In genomic region chr12:47987411-47988072, GRCh38 we compare ENCODE assay signal across 23 cellular contexts. TPM values are rescaled to one million over a fixed set of nuclear protein-coding genes. Genes with fewer than 3 reads are reported as not detected.
DNase-seq lines count a peak whose midpoint lies in the region; ATAC-seq, FAIRE-seq and TF ChIP-seq lines count a peak whose summit lies in the region.
"Had no signal": no experiment of that assay in that cellular context is flagged by ENCODE, and none has a peak within 500 bp of the region (broad histone marks: within the 10 kb centered on the region; RNA-seq: fewer than 3 reads in every experiment).

No MANE protein-coding gene starts in this region.

- H3K4me3 ChIP-seq in right atrium auricular region (no peak overlapping the region), astrocyte (ENCODE audit: insufficient read depth, low read depth, low read length) (no peak overlapping the region), mesodermal cell (ENCODE audit: extremely low read depth, insufficient read depth, low read length, poor library complexity, severe bottlenecking) (no peak overlapping the region)
- H3K4me3 ChIP-seq: Peyer's patch had no signal

- H3K4me2 ChIP-seq in astrocyte (ENCODE audit: low read length): peak overlapping the region; percentile 66

- no peaks in the 10 kb centered on the region for H4K20me1 ChIP-seq in astrocyte (ENCODE audit: insufficient read depth, low read length)

- TF ChIP-seq CTCF in right atrium auricular region (IDR thresholded peaks at IDR 0.05): no peak
- TF ChIP-seq CTCF in astrocyte (IDR thresholded peaks at IDR 0.05; ENCODE audit: insufficient read depth, low read depth, low read length): no peak
- TF ChIP-seq CTCF in WTC11 (IDR thresholded peaks at IDR 0.05): no peak

- H3K4me3 Mint-ChIP-seq in astrocyte (ENCODE audit: unreplicated experiment) (no peak overlapping the region), WTC11 (no peak overlapping the region)
- no peak overlapping the region for H3K4me3 Mint-ChIP-seq in stimulated activated effector memory CD8-positive, alpha-beta T cell treated with anti-CD3 and anti-CD28 coated beads, Interleukin-12 subunit alpha, Interleukin-12 subunit beta, amount 100 ng/mL, for 72 hours
- H3K4me3 Mint-ChIP-seq: activated T-helper 17 cell treated with anti-CD3 and anti-CD28 coated beads, Interleukin-2, amount 50 U/mL, for 72 hours; natural killer cell treated with Interleukin-12 subunit alpha and Interleukin-12 subunit beta and Interleukin-15 and Interleukin-18, amount 100 ng/mL, for 72 hours had no signal

- CTCF ChIA-PET in WTC11 (lab: Charles Lee): interaction anchor here (1.0 kb wide), 1 partner anchor 191 kb away, joined by 3 read pairs; no protein-coding TSS in a partner anchor

- ATAC-seq in Right ventricle myocardium superior (ENCODE audit: poor library complexity) (peak; percentile 23), GM21786 (IDR thresholded peaks at IDR 0.05; ENCODE audit: unreplicated experiment) (no peak), WTC11 (no peak)
- no peak for ATAC-seq in stimulated activated effector memory CD8-positive, alpha-beta T cell treated with anti-CD3 and anti-CD28 coated beads, Interleukin-12 subunit alpha, Interleukin-12 subunit beta, amount 100 ng/mL, for 72 hours
- ATAC-seq: activated T-helper 17 cell treated with anti-CD3 and anti-CD28 coated beads, Interleukin-2, amount 50 U/mL, for 72 hours; natural killer cell treated with Interleukin-12 subunit alpha and Interleukin-12 subunit beta and Interleukin-15 and Interleukin-18, amount 100 ng/mL, for 72 hours had no signal

- H3K4me1 Mint-ChIP-seq in astrocyte (ENCODE audit: low read depth, unreplicated experiment) (peaks cover 13% of the 10 kb centered on the region), WTC11 (peaks cover 11% of the 10 kb centered on the region)
- peaks cover 27% of the 10 kb centered on the region for H3K4me1 Mint-ChIP-seq in stimulated activated effector memory CD8-positive, alpha-beta T cell treated with anti-CD3 and anti-CD28 coated beads, Interleukin-12 subunit alpha, Interleukin-12 subunit beta, amount 100 ng/mL, for 72 hours

- H3K9me3 Mint-ChIP-seq in astrocyte (ENCODE audit: unreplicated experiment): no peaks in the 10 kb centered on the region
- no peaks in the 10 kb centered on the region for H3K9me3 Mint-ChIP-seq in stimulated activated effector memory CD8-positive, alpha-beta T cell treated with anti-CD3 and anti-CD28 coated beads, Interleukin-12 subunit alpha, Interleukin-12 subunit beta, amount 100 ng/mL, for 72 hours
- H3K9me3 Mint-ChIP-seq in WTC11: no peaks in the 10 kb centered on the region
- H3K9me3 Mint-ChIP-seq: activated T-helper 17 cell treated with anti-CD3 and anti-CD28 coated beads, Interleukin-2, amount 50 U/mL, for 72 hours; IgD-negative memory B cell; natural killer cell treated with Interleukin-12 subunit alpha and Interleukin-12 subunit beta and Interleukin-15 and Interleukin-18, amount 100 ng/mL, for 72 hours had no signal

- H3K27me3 Mint-ChIP-seq in astrocyte (ENCODE audit: low read depth, unreplicated experiment): peaks cover 19% of the 10 kb centered on the region
- H3K27me3 Mint-ChIP-seq in WTC11 (ENCODE audit: low read depth): peaks cover 34% of the 10 kb centered on the region
- H3K27me3 Mint-ChIP-seq: activated T-helper 17 cell treated with anti-CD3 and anti-CD28 coated beads, Interleukin-2, amount 50 U/mL, for 72 hours had no signal

- WGBS in mesodermal cell (ENCODE audit: insufficient coverage in 2 of 2), 2 experiments: 82 to 85% methylated on average over 9 to 13 of the region's 14 CpGs

- H3K27ac Mint-ChIP-seq in astrocyte (ENCODE audit: unreplicated experiment) (no peak overlapping the region), WTC11 (no peak overlapping the region)
- peak overlapping the region; percentile 48 for H3K27ac Mint-ChIP-seq in stimulated activated effector memory CD8-positive, alpha-beta T cell treated with anti-CD3 and anti-CD28 coated beads, Interleukin-12 subunit alpha, Interleukin-12 subunit beta, amount 100 ng/mL, for 72 hours
- H3K27ac Mint-ChIP-seq: activated T-helper 17 cell treated with anti-CD3 and anti-CD28 coated beads, Interleukin-2, amount 50 U/mL, for 72 hours; natural killer cell treated with Interleukin-12 subunit alpha and Interleukin-12 subunit beta and Interleukin-15 and Interleukin-18, amount 100 ng/mL, for 72 hours had no signal

- H3K9me3 ChIP-seq in right atrium auricular region: no peaks in the 10 kb centered on the region
- no peaks in the 10 kb centered on the region for H3K9me3 ChIP-seq in astrocyte (ENCODE audit: insufficient read depth, low read depth, low read length)
- H3K9me3 ChIP-seq in mesodermal cell (ENCODE audit: control insufficient read depth, low read length): no peaks in the 10 kb centered on the region
- H3K9me3 ChIP-seq: Peyer's patch had no signal

- H3K36me3 ChIP-seq in right atrium auricular region (no peaks in the 10 kb centered on the region), astrocyte (ENCODE audit: insufficient read depth, low read length) (no peaks in the 10 kb centered on the region), mesodermal cell (ENCODE audit: control insufficient read depth, insufficient read depth, low read length) (no peaks in the 10 kb centered on the region)
- H3K36me3 ChIP-seq: Peyer's patch had no signal

- H3K27me3 ChIP-seq in right atrium auricular region (no peaks in the 10 kb centered on the region), astrocyte (ENCODE audit: insufficient read depth, low read length) (peaks cover 10% of the 10 kb centered on the region)
- H3K27me3 ChIP-seq: Peyer's patch had no signal

- peaks cover 4% of the 10 kb centered on the region for H3K36me3 Mint-ChIP-seq in astrocyte (ENCODE audit: low read depth, unreplicated experiment)
- H3K36me3 Mint-ChIP-seq in stimulated activated effector memory CD8-positive, alpha-beta T cell treated with anti-CD3 and anti-CD28 coated beads, Interleukin-12 subunit alpha, Interleukin-12 subunit beta, amount 100 ng/mL, for 72 hours: no peaks in the 10 kb centered on the region
- H3K36me3 Mint-ChIP-seq in WTC11: no peaks in the 10 kb centered on the region
- H3K36me3 Mint-ChIP-seq: IgD-negative memory B cell; natural killer cell treated with Interleukin-12 subunit alpha and Interleukin-12 subunit beta and Interleukin-15 and Interleukin-18, amount 100 ng/mL, for 72 hours had no signal

- intact Hi-C loops in Right ventricle myocardium superior (cut with DNase I): no loop called here

- FAIRE-seq in astrocyte (lab: Jason Lieb, UNC): no peak
- FAIRE-seq: D721Med, endothelial cell of umbilical vein, frontal cortex, GM18507 had no signal

- no peak overlapping the region for H3K9ac ChIP-seq in astrocyte (ENCODE audit: low read length)

- no peaks in the 10 kb centered on the region for H3K79me2 ChIP-seq in astrocyte (ENCODE audit: insufficient read depth, low read length)

- POLR2A ChIA-PET in WTC11 (lab: Charles Lee): no interaction called here

- DNase-seq in Right ventricle myocardium superior (no peak), right atrium auricular region (ENCODE audit: low spot score) (no peak), astrocyte (ENCODE audit: low read depth) (no peak), WTC11 (ENCODE audit: low spot score) (no peak), DMS114 treated with DMSO at 0.1 percent for 48 hours (lab: John Stamatoyannopoulos, UW; ENCODE audit: unreplicated experiment) (no peak)
- no peak for DNase-seq in stimulated activated effector memory CD8-positive, alpha-beta T cell treated with anti-CD3 and anti-CD28 coated beads, Interleukin-12 subunit alpha, Interleukin-12 subunit beta, amount 100 ng/mL, for 72 hours (ENCODE audit: low spot score in 2 of 2)
- DNase-seq: activated CD8-positive, alpha-beta memory T cell treated with anti-CD3 and anti-CD28 coated beads for 24 hours; amniotic stem cell; mammary epithelial cell; NCI-H2081; NCI-H774; stimulated activated CD4-positive, alpha-beta T cell treated with anti-CD3 and anti-CD28 coated beads, Interleukin-2, amount 100 ng/mL, for 48 hours had no signal

- H3K4me1 ChIP-seq in right atrium auricular region (peaks cover 0 to 14% of the 10 kb centered on the region in 2 donors), astrocyte (ENCODE audit: insufficient read depth, low read length) (no peaks in the 10 kb centered on the region), mesodermal cell (ENCODE audit: control insufficient read depth, insufficient read depth, low read length, poor library complexity, severe bottlenecking) (no peaks in the 10 kb centered on the region)

- peak overlapping the region; percentile 23 for H2AFZ ChIP-seq in astrocyte (ENCODE audit: low read depth, low read length)

- H3K27ac ChIP-seq in right atrium auricular region (no peak overlapping the region), astrocyte (ENCODE audit: low read depth, low read length) (no peak overlapping the region), mesodermal cell (ENCODE audit: low read depth, low read length, severe bottlenecking) (peak overlapping the region; percentile 45)
- H3K27ac ChIP-seq: Peyer's patch, VCaP had no signal

TF ChIP-seq in WTC11, 78 proteins besides CTCF, POLR2A, EP300 and RAD21 (continues in another document):
- TF ChIP-seq GRHL2 (CRISPR knock-in tag; IDR thresholded peaks at IDR 0.05; ENCODE audit: insufficient replicate concordance, severe bottlenecking): no peak
- TF ChIP-seq, protein P1, sequence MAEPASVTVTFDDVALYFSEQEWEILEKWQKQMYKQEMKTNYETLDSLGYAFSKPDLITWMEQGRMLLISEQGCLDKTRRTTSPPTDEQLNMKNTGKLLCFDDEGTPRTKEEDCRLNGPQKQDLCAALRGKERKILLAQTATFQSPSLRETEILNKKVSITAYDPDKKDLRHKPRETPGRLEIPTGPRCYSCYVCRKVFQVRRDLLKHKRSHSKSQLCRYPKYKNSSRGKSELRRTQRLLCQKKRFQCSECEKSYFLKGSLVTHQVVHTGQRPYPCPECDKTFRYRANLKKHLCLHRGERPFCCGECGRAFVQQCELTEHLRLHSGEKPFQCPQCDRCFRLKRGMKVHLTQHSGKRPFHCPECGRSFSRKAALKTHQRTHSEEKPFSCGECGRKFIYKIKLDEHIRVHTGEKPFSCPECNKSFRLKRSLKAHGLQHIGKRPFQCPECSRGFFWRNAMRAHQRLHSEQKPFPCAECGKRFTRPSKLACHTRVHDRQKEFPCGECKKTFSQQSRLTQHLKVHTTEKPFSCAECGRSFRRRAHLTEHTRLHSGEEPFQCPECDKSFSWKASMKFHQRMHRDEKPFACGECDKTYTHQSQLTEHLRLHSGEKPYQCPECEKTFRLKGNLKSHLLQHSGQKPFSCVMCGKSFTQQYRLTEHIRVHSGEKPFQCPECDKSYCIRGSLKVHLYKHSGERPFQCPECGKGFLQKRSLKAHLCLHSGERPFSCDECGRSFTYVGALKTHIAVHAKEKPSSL (CRISPR knock-in tag; conservative IDR thresholded peaks at IDR 0.05): no peak

RNA-seq across cellular contexts. Expression of gene COL2A1, which starts 16.7 kb away (rescaled TPM):
- total RNA-seq in Right ventricle myocardium superior (not detected), right atrium auricular region (not detected), astrocyte (11.2 and 20.3 TPM in 2 replicates), WTC11 (2021) (18.2 to 24.3 TPM (median 20.9 TPM) in 3 replicates)
- 55.4 TPM for polyA plus RNA-seq in mesodermal cell (2013, experiment 1 of 2)
- 37.9 TPM for polyA plus RNA-seq in mesodermal cell (2013, experiment 2 of 2)
- total RNA-seq: activated T-helper 17 cell treated with anti-CD3 and anti-CD28 coated beads, Interleukin-2, amount 50 U/mL, for 72 hours; endothelial cell of umbilical vein; natural killer cell treated with Interleukin-12 subunit alpha and Interleukin-12 subunit beta and Interleukin-15 and Interleukin-18, amount 100 ng/mL, for 72 hours had no signal
- polyA plus RNA-seq: endothelial cell of umbilical vein, IgD-negative memory B cell had no signal

RNA-seq across cellular contexts. Expression of gene TMEM106C, which starts 24.1 kb away (rescaled TPM):
- total RNA-seq in Right ventricle myocardium superior (42.5 TPM), right atrium auricular region (100 to 1,000 TPM in 1 of 2 donors, 10 to 100 TPM in 1; 54.7 to 107 TPM), astrocyte (19.4 and 30.0 TPM in 2 replicates), WTC11 (2021) (48.3 to 50.8 TPM (median 49.1 TPM) in 3 replicates)
- polyA plus RNA-seq in mesodermal cell (2013, experiment 1 of 2): 44.9 TPM
- polyA plus RNA-seq in mesodermal cell (2013, experiment 2 of 2): 46.8 TPM

Comparison
In these comparisons a context has a peak if more than half of its experiments do, and no peak if none do; other contexts are left out.
1. RNA of gene COL2A1, which starts 16.7 kb away (total RNA-seq): 18.2 to 24.3 TPM in WTC11 and 11.2 to 20.3 TPM in astrocyte; not detected in Right ventricle myocardium superior (single experiment) and not detected in right atrium auricular region; every median in the first group is over 10 times any median in the second.